In genomic region chr16:29290631-29291247, GRCh38 we compare ENCODE assay signal across 1 cellular context.
TF ChIP-seq lines count a peak whose summit lies in the region.

No MANE protein-coding gene starts in this region.

TF ChIP-seq in K562, 482 proteins besides CTCF, POLR2A, EP300 and RAD21 (continued from another document and continues in another):
- TF ChIP-seq E4F1 (CRISPR knock-in tag; IDR thresholded peaks at IDR 0.05; ENCODE audit: borderline replicate concordance) (no peak), CXXC5 (CRISPR knock-in tag; IDR thresholded peaks at IDR 0.05) (peak; percentile 91), SMAD4 (CRISPR knock-in tag; conservative IDR thresholded peaks at IDR 0.05) (peak; percentile 90), BCL6 (CRISPR knock-in tag; IDR thresholded peaks at IDR 0.05) (no peak), LCOR (CRISPR knock-in tag; IDR thresholded peaks at IDR 0.05) (no peak), WHSC1 (IDR thresholded peaks at IDR 0.05; ENCODE audit: low read length) (no peak), EGR1 (conservative IDR thresholded peaks at IDR 0.05) (peak; percentile 89), ZBTB7A (IDR thresholded peaks at IDR 0.05; ENCODE audit: borderline replicate concordance, control insufficient read depth, low read depth, low read length) (peak; percentile 61; the same call in 1 of the 2 replicates), TFAM (CRISPR knock-in tag; conservative IDR thresholded peaks at IDR 0.05) (no peak), ZFPM2 (CRISPR knock-in tag; IDR thresholded peaks at IDR 0.05) (no peak), TCF3 (CRISPR knock-in tag; IDR thresholded peaks at IDR 0.05) (peak; percentile 47; the same call in 1 of the 2 replicates), ZNF395 (CRISPR knock-in tag; IDR thresholded peaks at IDR 0.05) (no peak), ZKSCAN1 (IDR thresholded peaks at IDR 0.05; ENCODE audit: low read depth, low read length) (peak; percentile 97), COPS2 (conservative IDR thresholded peaks at IDR 0.05) (no peak), ARID2 (IDR thresholded peaks at IDR 0.05) (no peak), RBM25 (IDR thresholded peaks at IDR 0.05; ENCODE audit: low read depth, low read length, severe bottlenecking) (no peak), BDP1 (IDR thresholded peaks at IDR 0.05; ENCODE audit: insufficient read depth, insufficient read length) (no peak), FOXJ2 (tag; IDR thresholded peaks at IDR 0.05) (0 out of 2 replicates have a peak, but pooled peaks have one; percentile 47), AFF1 (IDR thresholded peaks at IDR 0.05; ENCODE audit: low read depth in 1 of 2, partially characterized antibody in 2 of 2) (peak in 1 of 2 experiments; percentile 25), ZNF407 (IDR thresholded peaks at IDR 0.05; ENCODE audit: low read depth) (no peak), ZHX1 (conservative IDR thresholded peaks at IDR 0.05; ENCODE audit: low read length) (no peak), HDAC2 (IDR thresholded peaks at IDR 0.05) (0 out of 2 replicates have a peak, but pooled peaks have one; percentile 30), ZNF780A (CRISPR knock-in tag; IDR thresholded peaks at IDR 0.05) (no peak), BRD9 (IDR thresholded peaks at IDR 0.05; ENCODE audit: low read depth, partially characterized antibody) (no peak), ZNF174 (CRISPR knock-in tag; IDR thresholded peaks at IDR 0.05) (no peak), MBD2 (IDR thresholded peaks at IDR 0.05; ENCODE audit: borderline replicate concordance, low read depth) (no peak), MLX (CRISPR knock-in tag; conservative IDR thresholded peaks at IDR 0.05) (no peak), KLF13 (tag; IDR thresholded peaks at IDR 0.05; ENCODE audit: borderline replicate concordance, low read depth) (peak; percentile 65; the same call in 1 of the 2 replicates), TAF15 (IDR thresholded peaks at IDR 0.05; ENCODE audit: low read depth, low read length) (no peak), CBX2 (IDR thresholded peaks at IDR 0.05; ENCODE audit: insufficient read depth, low read length, poor library complexity, severe bottlenecking) (no peak), ZNF277 (CRISPR knock-in tag; IDR thresholded peaks at IDR 0.05; ENCODE audit: borderline replicate concordance) (no peak), ZBTB34 (CRISPR knock-in tag; IDR thresholded peaks at IDR 0.05) (no peak), ZNF431 (CRISPR knock-in tag; IDR thresholded peaks at IDR 0.05) (no peak), ZNF282 (CRISPR knock-in tag; IDR thresholded peaks at IDR 0.05) (no peak)
